8 cellular contexts compared by ENCODE assay signal in genomic region chr5:179914032-179914755, GRCh38. TPM values are rescaled to one million over a fixed set of nuclear protein-coding genes. Genes with fewer than 3 reads are reported as not detected.
DNase-seq lines count a peak whose midpoint lies in the region; ATAC-seq and TF ChIP-seq lines count a peak whose summit lies in the region.

No MANE protein-coding gene starts in this region.

- peak; percentile 79 for DNase-seq in EH (ENCODE audit: low read depth)
- peak; percentile 88 for DNase-seq in LHCN-M2 (ENCODE audit: low read depth)
- DNase-seq in chondrocyte (ENCODE audit: low spot score), result peak; percentile 36
- no peak for DNase-seq in nephron progenitor cell
- no peak for DNase-seq in NCI-H774 (lab: John Stamatoyannopoulos, UW)
- DNase-seq in hippocampal formation (lab: John Stamatoyannopoulos, UW), result no peak

- H3K9me3 Mint-ChIP-seq in chondrocyte (ENCODE audit: low read depth) (no peaks in the 10 kb centered on the region), nephron progenitor cell (no peaks in the 10 kb centered on the region)

- H3K4me3 Mint-ChIP-seq in chondrocyte (ENCODE audit: unreplicated experiment) (no peak overlapping the region), nephron progenitor cell (no peak overlapping the region)

- H3K27ac Mint-ChIP-seq in chondrocyte (ENCODE audit: unreplicated experiment) (peak overlapping the region; percentile 68), nephron progenitor cell (peak overlapping the region; percentile 22)

- H3K4me1 Mint-ChIP-seq in chondrocyte (ENCODE audit: low read depth) (peaks cover 8% of the 10 kb centered on the region), nephron progenitor cell (peaks cover 22% of the 10 kb centered on the region)

- H3K27me3 Mint-ChIP-seq in chondrocyte (ENCODE audit: low read depth), result no peaks in the 10 kb centered on the region
- peaks cover 8% of the 10 kb centered on the region for H3K27me3 Mint-ChIP-seq in nephron progenitor cell (ENCODE audit: low read depth, poor library complexity)

- no peaks in the 10 kb centered on the region for H3K36me3 Mint-ChIP-seq in chondrocyte (ENCODE audit: low read depth)
- no peaks in the 10 kb centered on the region for H3K36me3 Mint-ChIP-seq in nephron progenitor cell (ENCODE audit: low read depth)

- TF ChIP-seq CTCF in chondrocyte (IDR thresholded peaks at IDR 0.05) (no peak), nephron progenitor cell (IDR thresholded peaks at IDR 0.05) (no peak)

- ATAC-seq in GM18907 (IDR thresholded peaks at IDR 0.05; ENCODE audit: unreplicated experiment) (no peak), HG03378 (IDR thresholded peaks at IDR 0.05; ENCODE audit: unreplicated experiment) (no peak)

RNA-seq across cellular contexts. Expression of gene TBC1D9B, which starts 6.5 kb away (rescaled TPM):
- 75.3 and 77.7 TPM in 2 replicates for total RNA-seq in LHCN-M2 (2014; rRNA removed)
- polyA plus RNA-seq in LHCN-M2 (2012), result 93.7 TPM
- 107 to 130 TPM (median 118 TPM) in 3 replicates for total RNA-seq in chondrocyte

RNA-seq across cellular contexts. Expression of gene MRNIP, which starts 55.6 kb away (rescaled TPM):
- total RNA-seq in LHCN-M2 (2014; rRNA removed), result 12.5 and 15.3 TPM in 2 replicates
- polyA plus RNA-seq in LHCN-M2 (2012), result 10.8 TPM
- total RNA-seq in chondrocyte, result 13.4 to 20.0 TPM (median 16.4 TPM) in 3 replicates

Comparison
In these comparisons a context has a peak if more than half of its experiments do, and no peak if none do; other contexts are left out.
1. DNase-seq: peak in EH (single experiment), LHCN-M2 (single experiment) and chondrocyte (single experiment); none in nephron progenitor cell (single experiment), NCI-H774 (single experiment) and hippocampal formation (0 of 2).